20 cellular contexts compared by ENCODE assay signal in genomic region chr10:60870803-60871202, GRCh38.
DNase-seq lines count a peak whose midpoint lies in the region; ATAC-seq and TF ChIP-seq lines count a peak whose summit lies in the region.
"Had no signal": no experiment of that assay in that cellular context is flagged by ENCODE, and none has a peak within 500 bp of the region (broad histone marks: within the 10 kb centered on the region; RNA-seq: fewer than 3 reads in every experiment).

No MANE protein-coding gene starts in this region.

- H3K9me3 ChIP-seq in IMR-90 (ENCODE audit: control insufficient read depth, insufficient read depth, low read length): no peaks in the 10 kb centered on the region
- no peaks in the 10 kb centered on the region for H3K9me3 ChIP-seq in psoas muscle
- H3K9me3 ChIP-seq: BLaER1 treated with 17β-estradiol and CSF1 and Interleukin-3, amounts not matched to agents 10 nM and 100 nM; MG63; Peyer's patch; SJCRH30 had no signal

- no peak overlapping the region for H3K9ac ChIP-seq in IMR-90 (ENCODE audit: low read depth, low read length)
- H3K9ac ChIP-seq: BLaER1 treated with 17β-estradiol and CSF1 and Interleukin-3, amounts not matched to agents 10 nM and 100 nM had no signal

- H4K20me1 ChIP-seq in IMR-90 (ENCODE audit: insufficient read depth, low read length): no peaks in the 10 kb centered on the region
- H4K20me1 ChIP-seq: BLaER1 treated with 17β-estradiol and CSF1 and Interleukin-3, amounts not matched to agents 10 nM and 100 nM had no signal

- H3K4me1 ChIP-seq in IMR-90 (ENCODE audit: control insufficient read depth, insufficient read depth, low read length) (no peaks in the 10 kb centered on the region), psoas muscle (peaks cover 71% of the 10 kb centered on the region)
- H3K4me1 ChIP-seq: BLaER1 treated with 17β-estradiol and CSF1 and Interleukin-3, amounts not matched to agents 10 nM and 100 nM; Peyer's patch had no signal

- H2BK20ac ChIP-seq in IMR-90 (ENCODE audit: low read depth, low read length): no peak overlapping the region

- intact Hi-C loops in IMR-90 (cut with micrococcal nuclease) (no loop called here), psoas muscle (cut with DNase I) (loop anchor here (5.0 kb wide), 2 partner anchors 71 to 91 kb away; partner anchors contain the start of gene RHOBTB1 (in 1 of the 2))

- H3K23ac ChIP-seq in IMR-90 (ENCODE audit: low read depth, low read length): no peak overlapping the region

- WGBS in IMR-90 (ENCODE audit: extremely low coverage in 2 of 2, insufficient read length in 1 of 2), 2 experiments: no CpG with 5 or more reads among the region's 3 CpGs
- WGBS in psoas muscle, 3 donors: 78 to 87% (median 79%) methylated on average over 3 of the region's 3 CpGs

- in situ Hi-C loops in IMR-90 (cut with MboI; ENCODE audit: low sequenced_read_pairs): no loop called here

- CTCF ChIA-PET in IMR-90 (lab: Yijun Ruan, JAX): interaction anchor here (0.8 kb wide), 1 partner anchor 39 kb away, joined by 3 read pairs; no protein-coding TSS in a partner anchor

- no peak overlapping the region for H3K14ac ChIP-seq in IMR-90 (replicated peaks; ENCODE audit: low read depth, low read length)

- no peak overlapping the region for H2AK5ac ChIP-seq in IMR-90 (ENCODE audit: low read depth, low read length)

- no peak overlapping the region for H3K18ac ChIP-seq in IMR-90 (ENCODE audit: low read depth, low read length)

- no peak overlapping the region for H3K4me2 ChIP-seq in IMR-90 (ENCODE audit: low read depth, low read length)
- H3K4me2 ChIP-seq: BLaER1 treated with 17β-estradiol and CSF1 and Interleukin-3, amounts not matched to agents 10 nM and 100 nM had no signal

- no peak overlapping the region for H2AFZ ChIP-seq in IMR-90 (replicated peaks; ENCODE audit: low read length, poor library complexity)

- no peaks in the 10 kb centered on the region for H3K9me1 ChIP-seq in IMR-90 (ENCODE audit: insufficient read depth, low read length)

- no peak overlapping the region for H2BK120ac ChIP-seq in IMR-90 (ENCODE audit: low read depth, low read length)

- dilution Hi-C loops in IMR-90 (cut with HindIII; ENCODE audit: low sequenced_read_pairs, unreplicated experiment): no loop called here

- TSS peak; percentile 64 for BruUV-seq in IMR-90 (replicated peaks; lab: Mats Ljungman, UMichigan)

- POLR2A ChIA-PET in IMR-90 (lab: Charles Lee; ENCODE audit: unreplicated experiment): no interaction called here

- H3K56ac ChIP-seq in IMR-90 (ENCODE audit: extremely low read depth, insufficient read depth, low read length): no peak overlapping the region

- no peak overlapping the region for H2BK15ac ChIP-seq in IMR-90 (ENCODE audit: low read depth, low read length)

- H3K79me1 ChIP-seq in IMR-90 (ENCODE audit: low read depth in 1 of 2, low read length in 2 of 2): no peaks in the 10 kb centered on the region

- peak; percentile 17 for DNase-seq in NCI-H1105 treated with DMSO at 0.1 percent for 48 hours (lab: John Stamatoyannopoulos, UW)
- no peak for DNase-seq in NCI-H1105 (lab: John Stamatoyannopoulos, UW)
- DNase-seq in IMR-90: no peak
- DNase-seq in NCI-H748 treated with DMSO at 0.1 percent for 48 hours (lab: John Stamatoyannopoulos, UW): peak; percentile 83
- no peak for DNase-seq in psoas muscle
- DNase-seq in RKO (ENCODE audit: low spot score): no peak
- DNase-seq: 8988T; Calu3; CD4-positive, alpha-beta memory T cell; MG63; NCI-H1092 treated with DMSO at 0.1 percent for 48 hours; NCI-H2029; NCI-H446; NK-92 treated with Interleukin-12 subunit alpha and Interleukin-12 subunit beta, amount 100 ng/mL, for 24 hours; Peyer's patch; T-cell had no signal

- H2AK9ac ChIP-seq in IMR-90 (replicated peaks; ENCODE audit: low read depth, low read length, poor library complexity): no peak overlapping the region

- no peaks in the 10 kb centered on the region for H3K27me3 ChIP-seq in IMR-90 (ENCODE audit: control insufficient read depth, insufficient read depth, low read length)
- H3K27me3 ChIP-seq in psoas muscle (ENCODE audit: insufficient read depth in 3 of 3, low read length in 2 of 3): no peaks in the 10 kb centered on the region
- H3K27me3 ChIP-seq: BLaER1 treated with 17β-estradiol and CSF1 and Interleukin-3, amounts not matched to agents 10 nM and 100 nM; MG63; Peyer's patch; SJCRH30 had no signal

- H4K5ac ChIP-seq in IMR-90 (ENCODE audit: low read depth, low read length): no peak overlapping the region

- H3K27ac ChIP-seq in IMR-90 (ENCODE audit: insufficient read depth, low read length): no peak overlapping the region
- H3K27ac ChIP-seq in psoas muscle: peak overlapping the region; percentile 85
- H3K27ac ChIP-seq: BLaER1 treated with 17β-estradiol and CSF1 and Interleukin-3, amounts not matched to agents 10 nM and 100 nM; Peyer's patch had no signal

- TF ChIP-seq CTCF in IMR-90 (conservative IDR thresholded peaks at IDR 0.05; ENCODE audit: low read depth, low read length): no peak
- no peak for TF ChIP-seq CTCF in psoas muscle (IDR thresholded peaks at IDR 0.05)

- no peak overlapping the region for H2BK5ac ChIP-seq in IMR-90 (ENCODE audit: low read depth, low read length, poor library complexity, severe bottlenecking)

- H3K36me3 ChIP-seq in IMR-90 (ENCODE audit: control insufficient read depth, insufficient read depth, low read length): peaks cover 25% of the 10 kb centered on the region
- H3K36me3 ChIP-seq in psoas muscle (ENCODE audit: insufficient read depth in 1 of 2, low read depth in 1 of 2): peaks cover 0 to 42% of the 10 kb centered on the region in 2 donors
- H3K36me3 ChIP-seq: MG63 had no signal

- ATAC-seq in IMR-90 (ENCODE audit: low read depth): no peak
- no peak for ATAC-seq in psoas muscle
- no peak for ATAC-seq in HG02840 (IDR thresholded peaks at IDR 0.05; ENCODE audit: low FRiP score, unreplicated experiment)
- ATAC-seq in HG03469 (IDR thresholded peaks at IDR 0.05; ENCODE audit: unreplicated experiment): no peak
- ATAC-seq: T-cell had no signal

- H4K8ac ChIP-seq in IMR-90 (ENCODE audit: low read depth in 2 of 2, low read length in 2 of 2): no peak overlapping the region

- TF ChIP-seq RAD21 in IMR-90 (IDR thresholded peaks at IDR 0.05; ENCODE audit: low read length): no peak

- H3K4ac ChIP-seq in IMR-90 (ENCODE audit: low read depth, low read length): no peak overlapping the region

- no peak overlapping the region for H4K91ac ChIP-seq in IMR-90 (ENCODE audit: insufficient read depth, low read depth, low read length)

- TF ChIP-seq POLR2A in IMR-90 (IDR thresholded peaks at IDR 0.05; ENCODE audit: low read depth, low read length): no peak

- H3K4me3 ChIP-seq in IMR-90 (ENCODE audit: insufficient read depth, low read depth, low read length) (no peak overlapping the region), psoas muscle (no peak overlapping the region)
- H3K4me3 ChIP-seq: BLaER1 treated with 17β-estradiol and CSF1 and Interleukin-3, amounts not matched to agents 10 nM and 100 nM; MG63; Peyer's patch; SJCRH30 had no signal

TF ChIP-seq in IMR-90, 13 proteins besides CTCF, POLR2A, EP300 and RAD21:
- TF ChIP-seq CEBPB (IDR thresholded peaks at IDR 0.05; ENCODE audit: low read depth, low read length): peak; percentile 58
- TF ChIP-seq RFX5 (IDR thresholded peaks at IDR 0.05; ENCODE audit: low read depth, low read length): no peak
- TF ChIP-seq BHLHE40 (IDR thresholded peaks at IDR 0.05; ENCODE audit: low read depth, low read length): no peak
- TF ChIP-seq MAFK (IDR thresholded peaks at IDR 0.05; ENCODE audit: low read depth, low read length): no peak
- TF ChIP-seq, protein P1, sequence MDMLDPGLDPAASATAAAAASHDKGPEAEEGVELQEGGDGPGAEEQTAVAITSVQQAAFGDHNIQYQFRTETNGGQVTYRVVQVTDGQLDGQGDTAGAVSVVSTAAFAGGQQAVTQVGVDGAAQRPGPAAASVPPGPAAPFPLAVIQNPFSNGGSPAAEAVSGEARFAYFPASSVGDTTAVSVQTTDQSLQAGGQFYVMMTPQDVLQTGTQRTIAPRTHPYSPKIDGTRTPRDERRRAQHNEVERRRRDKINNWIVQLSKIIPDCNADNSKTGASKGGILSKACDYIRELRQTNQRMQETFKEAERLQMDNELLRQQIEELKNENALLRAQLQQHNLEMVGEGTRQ (IDR thresholded peaks at IDR 0.05; ENCODE audit: low read depth, low read length): no peak; the same call in 1 of the 2 replicates

Comparison
In these comparisons a context has a peak if more than half of its experiments do, and no peak if none do; other contexts are left out.
1. DNase-seq: peak in NCI-H1105 treated with DMSO at 0.1 percent for 48 hours (single experiment) and NCI-H748 treated with DMSO at 0.1 percent for 48 hours (single experiment); none in NCI-H1105 (single experiment), IMR-90 (single experiment), psoas muscle (0 of 2) and RKO (single experiment).